Comparison of ENCODE assay signal across 9 cellular contexts in genomic region chr2:102240640-102241370, GRCh38. TPM values are rescaled to one million over a fixed set of nuclear protein-coding genes. Genes with fewer than 3 reads are reported as not detected.
DNase-seq lines count a peak whose midpoint lies in the region; ATAC-seq and TF ChIP-seq lines count a peak whose summit lies in the region.
"Had no signal": no experiment of that assay in that cellular context is flagged by ENCODE, and none has a peak within 500 bp of the region (broad histone marks: within the 10 kb centered on the region; RNA-seq: fewer than 3 reads in every experiment).

No MANE protein-coding gene starts in this region.

- no peaks in the 10 kb centered on the region for H3K9me3 ChIP-seq in lower lobe of right lung

- intact Hi-C loops in lower lobe of right lung (cut with DNase I): loop anchor here (10.0 kb wide), 1 partner anchor 216 kb away; no protein-coding TSS in a partner anchor

- H3K36me3 ChIP-seq in BJ (ENCODE audit: control insufficient read depth, insufficient read depth, low read length) (no peaks in the 10 kb centered on the region), lower lobe of right lung (no peaks in the 10 kb centered on the region)

- peak overlapping the region; percentile 77 for H3K27ac ChIP-seq in lower lobe of right lung

- peak; percentile 99 for TF ChIP-seq CTCF in BJ (IDR thresholded peaks at IDR 0.05; ENCODE audit: insufficient read depth, low read depth, low read length)
- TF ChIP-seq CTCF in lower lobe of right lung (IDR thresholded peaks at IDR 0.05): peak; percentile 98

- ATAC-seq in HG03354 (IDR thresholded peaks at IDR 0.05; ENCODE audit: poor library complexity, severe bottlenecking, unreplicated experiment): peak; percentile 92
- peak; percentile 97 for ATAC-seq in lower lobe of right lung

- CTCF ChIA-PET in BJ (lab: Yijun Ruan, JAX): interaction anchor here (0.5 to 6.2 kb wide), 76 partner anchors 9 to 899 kb away, joined by 3 to 69 read pairs (median 4); partner anchors contain the start of genes IL18R1 and IL1R1

- H3K4me3 ChIP-seq in BJ (ENCODE audit: low read depth, low read length): no peak overlapping the region
- no peak overlapping the region for H3K4me3 ChIP-seq in lower lobe of right lung

- H3K27me3 ChIP-seq in BJ (ENCODE audit: control insufficient read depth, insufficient read depth, low read length): no peaks in the 10 kb centered on the region
- H3K27me3 ChIP-seq in lower lobe of right lung (ENCODE audit: low read depth): no peaks in the 10 kb centered on the region

- peaks cover 20% of the 10 kb centered on the region for H3K4me1 ChIP-seq in lower lobe of right lung

- POLR2A ChIA-PET in BJ (lab: Charles Lee): interaction anchor here (0.7 kb wide), 2 partner anchors 682 to 766 kb away, joined by 3 to 4 read pairs; partner anchors contain the start of gene RFX8

- DNase-seq in BJ (ENCODE audit: low read depth): peak; percentile 82
- peak; percentile 81 for DNase-seq in GM19238 (ENCODE audit: insufficient read length, low spot score)
- DNase-seq in NCI-H526 treated with DMSO at 0.1 percent for 48 hours (lab: John Stamatoyannopoulos, UW): peak; percentile 64
- peak; percentile 80 to 85 for DNase-seq in activated CD4-positive, alpha-beta T cell treated with anti-CD3 and anti-CD28 coated beads, Interleukin-2, amount 50 U/mL, for 24 hours (ENCODE audit: low read depth in 1 of 2, low spot score in 1 of 2)
- DNase-seq in dermis microvascular lymphatic vessel endothelial cell (ENCODE audit: low read depth in 2 of 2): peak; percentile 79 to 90
- DNase-seq in lower lobe of right lung: peak; percentile 94
- peak; percentile 72 to 90 (median 81) for DNase-seq in stimulated activated CD4-positive, alpha-beta T cell treated with anti-CD3 and anti-CD28 coated beads, TNF-alpha, amount 100 ng/mL, for 1 hour (ENCODE audit: low read depth in 3 of 3, low spot score in 1 of 3)

RNA-seq across cellular contexts. Expression of gene IL1RL2, which starts 54.0 kb away (rescaled TPM):
- 0.09 and 0.11 TPM in 2 replicates for polyA plus RNA-seq in BJ (2011; rRNA removed)
- polyA minus RNA-seq in BJ (2011; rRNA and poly(A)+ RNA removed): 0.15 and 0.28 TPM in 2 replicates
- 0.13 and 0.25 TPM in 2 replicates for total RNA-seq in dermis microvascular lymphatic vessel endothelial cell
- not detected for total RNA-seq in lower lobe of right lung
- total RNA-seq: T-helper 1 cell treated with Interleukin-12 subunit alpha and Interleukin-12 subunit beta and Interleukin-4 antibody, amounts not matched to agents 30 ng/mL and 1 ng/mL, for 36 hours had no signal
